ENCODE assay signal across 23 cellular contexts in genomic region chr6:35454843-35455110, GRCh38. TPM values are rescaled to one million over a fixed set of nuclear protein-coding genes. Genes with fewer than 3 reads are reported as not detected.
DNase-seq lines count a peak whose midpoint lies in the region; ATAC-seq and TF ChIP-seq lines count a peak whose summit lies in the region.
"Had no signal": no experiment of that assay in that cellular context is flagged by ENCODE, and none has a peak within 500 bp of the region (broad histone marks: within the 10 kb centered on the region; RNA-seq: fewer than 3 reads in every experiment).

No MANE protein-coding gene starts in this region.

- H3K4me3 Mint-ChIP-seq in activated naive CD8-positive, alpha-beta T cell treated with anti-CD3 and anti-CD28 coated beads for 36 hours = peak overlapping the region; percentile 9
- peak overlapping the region in 7 of 10 donors; percentile 7 to 74 (median 36) for H3K4me3 Mint-ChIP-seq in naive thymus-derived CD4-positive, alpha-beta T cell
- peak overlapping the region in 1 of 3 donors; percentile 81 for H3K4me3 Mint-ChIP-seq in T-cell

- no peak overlapping the region for H3K27ac Mint-ChIP-seq in activated naive CD8-positive, alpha-beta T cell treated with anti-CD3 and anti-CD28 coated beads for 36 hours
- no peak overlapping the region for H3K27ac Mint-ChIP-seq in naive thymus-derived CD4-positive, alpha-beta T cell
- no peak overlapping the region for H3K27ac Mint-ChIP-seq in T-cell
- H3K27ac Mint-ChIP-seq: memory B cell, naive B cell had no signal

- no peak for ATAC-seq in Right ventricle myocardium superior (ENCODE audit: poor library complexity)
- no peak for ATAC-seq in naive thymus-derived CD4-positive, alpha-beta T cell
- ATAC-seq in GM18858 (IDR thresholded peaks at IDR 0.05; ENCODE audit: unreplicated experiment) = no peak
- no peak for ATAC-seq in T-cell (replicated peaks in 1 of 4)

- peaks cover 13% of the 10 kb centered on the region for H3K36me3 Mint-ChIP-seq in activated naive CD8-positive, alpha-beta T cell treated with anti-CD3 and anti-CD28 coated beads for 36 hours
- peaks cover 0 to 24% (median 15%) of the 10 kb centered on the region in 5 donors for H3K36me3 Mint-ChIP-seq in naive thymus-derived CD4-positive, alpha-beta T cell
- peaks cover 27% of the 10 kb centered on the region for H3K36me3 Mint-ChIP-seq in T-cell

- H3K27me3 ChIP-seq in cardiac muscle cell (no peaks in the 10 kb centered on the region), stomach (no peaks in the 10 kb centered on the region)
- no peaks in the 10 kb centered on the region for H3K27me3 ChIP-seq in naive thymus-derived CD4-positive, alpha-beta T cell (ENCODE audit: control insufficient read depth in 2 of 2, insufficient read depth in 2 of 2, low read length in 2 of 2)
- H3K27me3 ChIP-seq: spleen, testis had no signal

- no peak for TF ChIP-seq EP300 in stomach (IDR thresholded peaks at IDR 0.05)

- H3K4me1 Mint-ChIP-seq in activated naive CD8-positive, alpha-beta T cell treated with anti-CD3 and anti-CD28 coated beads for 36 hours = peaks cover 32% of the 10 kb centered on the region
- peaks cover 9 to 40% (median 35%) of the 10 kb centered on the region in 7 donors for H3K4me1 Mint-ChIP-seq in naive thymus-derived CD4-positive, alpha-beta T cell
- peaks cover 36 to 43% (median 37%) of the 10 kb centered on the region in 3 donors for H3K4me1 Mint-ChIP-seq in T-cell

- H3K4me1 ChIP-seq in cardiac muscle cell (ENCODE audit: low read depth) = peaks cover 22% of the 10 kb centered on the region
- peaks cover 8 to 11% of the 10 kb centered on the region in 2 donors for H3K4me1 ChIP-seq in naive thymus-derived CD4-positive, alpha-beta T cell (ENCODE audit: control insufficient read depth in 2 of 2, insufficient read depth in 2 of 2, low read length in 2 of 2)
- peaks cover 15 to 32% (median 25%) of the 10 kb centered on the region in 4 donors for H3K4me1 ChIP-seq in stomach

- no peak overlapping the region for H3K4me3 ChIP-seq in cardiac muscle cell
- H3K4me3 ChIP-seq in naive thymus-derived CD4-positive, alpha-beta T cell (ENCODE audit: low read length) = no peak overlapping the region
- H3K4me3 ChIP-seq in stomach = no peak overlapping the region
- H3K4me3 ChIP-seq: coronary artery, spleen, testis had no signal

- intact Hi-C loops in Right ventricle myocardium superior (cut with DNase I) = no loop called here
- intact Hi-C loops in naive thymus-derived CD4-positive, alpha-beta T cell (cut with micrococcal nuclease) = no loop called here
- intact Hi-C loops in stomach (cut with DNase I; ENCODE audit: low total_unique reads) = loop anchor here (5.0 kb wide), 2 partner anchors 112 to 157 kb away; partner anchors contain the start of genes DEF6 and PPARD

- POLR2A ChIA-PET in naive thymus-derived CD4-positive, alpha-beta T cell (lab: Charles Lee) = interaction anchor here (1.0 kb wide), 1 partner anchor 13 kb away, joined by 6 read pairs; the partner anchor contains the start of gene RPL10A
- POLR2A ChIA-PET in T-cell (lab: Charles Lee) = interaction anchor here in 1 of 2 donors (0.6 kb wide), 1 partner anchor 18 kb away, joined by 3 read pairs; no protein-coding TSS in a partner anchor

- 85 to 98% (median 96%) methylated on average over 4 of the region's 4 CpGs for WGBS in stomach, 5 donors

- no peaks in the 10 kb centered on the region for H3K27me3 Mint-ChIP-seq in activated naive CD8-positive, alpha-beta T cell treated with anti-CD3 and anti-CD28 coated beads for 36 hours
- peaks cover 0 to 14% (median 0%) of the 10 kb centered on the region in 5 donors for H3K27me3 Mint-ChIP-seq in naive thymus-derived CD4-positive, alpha-beta T cell
- H3K27me3 Mint-ChIP-seq in T-cell = no peaks in the 10 kb centered on the region
- H3K27me3 Mint-ChIP-seq: memory B cell, naive B cell had no signal

- H3K36me3 ChIP-seq in cardiac muscle cell (peaks cover 7% of the 10 kb centered on the region), stomach (peaks cover 3 to 43% (median 33%) of the 10 kb centered on the region in 4 donors)
- peaks cover 0 to 27% (median 0%) of the 10 kb centered on the region in 3 experiments for H3K36me3 ChIP-seq in naive thymus-derived CD4-positive, alpha-beta T cell (ENCODE audit: control insufficient read depth in 2 of 3, insufficient read depth in 3 of 3, low read length in 3 of 3)

- H3K9me3 ChIP-seq in cardiac muscle cell (ENCODE audit: low read depth) = no peaks in the 10 kb centered on the region
- no peaks in the 10 kb centered on the region for H3K9me3 ChIP-seq in naive thymus-derived CD4-positive, alpha-beta T cell (ENCODE audit: control insufficient read depth in 2 of 3, low read length in 3 of 3)
- H3K9me3 ChIP-seq in stomach = no peaks in the 10 kb centered on the region
- H3K9me3 ChIP-seq: spleen, testis had no signal

- CTCF ChIA-PET in naive thymus-derived CD4-positive, alpha-beta T cell (lab: Charles Lee) = interaction anchor here (0.5 to 8.3 kb wide), 4 partner anchors 12 to 279 kb away, joined by 3 to 81 read pairs (median 4); partner anchors contain the start of gene RPL10A
- CTCF ChIA-PET in T-cell (lab: Charles Lee) = no interaction called here

- TF ChIP-seq CTCF in cardiac muscle cell (IDR thresholded peaks at IDR 0.05; ENCODE audit: low read depth, low read length) (no peak), stomach (IDR thresholded peaks at IDR 0.05) (no peak)

- H3K27ac ChIP-seq in cardiac muscle cell = peak overlapping the region; percentile 51
- H3K27ac ChIP-seq in naive thymus-derived CD4-positive, alpha-beta T cell (ENCODE audit: low read depth, low read length) = no peak overlapping the region
- no peak overlapping the region for H3K27ac ChIP-seq in stomach
- H3K27ac ChIP-seq: KMS-11, spleen, testis had no signal

- no peaks in the 10 kb centered on the region for H3K9me3 Mint-ChIP-seq in activated naive CD8-positive, alpha-beta T cell treated with anti-CD3 and anti-CD28 coated beads for 36 hours
- no peaks in the 10 kb centered on the region for H3K9me3 Mint-ChIP-seq in naive thymus-derived CD4-positive, alpha-beta T cell
- H3K9me3 Mint-ChIP-seq in T-cell = no peaks in the 10 kb centered on the region
- H3K9me3 Mint-ChIP-seq: memory B cell, naive B cell had no signal

- DNase-seq in cardiac muscle cell (ENCODE audit: low read depth in 1 of 2, low spot score in 1 of 2) = no peak
- no peak for DNase-seq in Right ventricle myocardium superior
- DNase-seq in activated naive CD8-positive, alpha-beta T cell treated with anti-CD3 and anti-CD28 coated beads for 36 hours = no peak
- no peak for DNase-seq in naive thymus-derived CD4-positive, alpha-beta T cell
- no peak for DNase-seq in T-cell
- no peak for DNase-seq in activated effector memory CD4-positive, alpha-beta T cell treated with Interleukin-2 at 50 U/mL for 16 hours
- no peak for DNase-seq in stomach
- DNase-seq: activated naive CD4-positive, alpha-beta T cell; DMS79 treated with DMSO at 0.1 percent for 48 hours; kidney glomerular epithelial cell; naive B cell; NCI-H1092 treated with DMSO at 0.1 percent for 48 hours; NCI-H2081; spleen; T-helper 1 cell; testis had no signal

- no peak for TF ChIP-seq POLR2A in stomach (IDR thresholded peaks at IDR 0.05)

RNA-seq across cellular contexts. Expression of gene FANCE, which starts 2.6 kb away (rescaled TPM):
- total RNA-seq in cardiac muscle cell (23.8 and 28.1 TPM in 2 replicates), Right ventricle myocardium superior (3.4 TPM), T-cell (10 to 100 TPM in 3 of 5 donors, 1 to 10 TPM in 2; 5.6 to 12.8 (median 11.7) TPM), stomach (1 to 10 TPM; 1.3 to 8.3 (median 3.5) TPM)
- polyA plus RNA-seq in cardiac muscle cell (19.4 and 21.3 TPM in 2 replicates), stomach (1 to 10 TPM; 3.1 to 4.9 (median 3.2) TPM)
- 10 to 100 TPM; 18.6 to 19.1 TPM for total RNA-seq in activated naive CD8-positive, alpha-beta T cell treated with anti-CD3 and anti-CD28 coated beads for 36 hours
- 10 to 100 TPM in 1 of 5 experiments, 1 to 10 TPM in 4; 3.1 to 12.0 (median 6.4) TPM for total RNA-seq in naive thymus-derived CD4-positive, alpha-beta T cell
- 1 to 10 TPM; 3.4 to 7.5 TPM for polyA plus RNA-seq in naive thymus-derived CD4-positive, alpha-beta T cell

RNA-seq across cellular contexts. Expression of gene RPL10A, which starts 13.4 kb away (rescaled TPM):
- total RNA-seq in cardiac muscle cell (1,095 and 1,320 TPM in 2 replicates), Right ventricle myocardium superior (535 TPM), T-cell (1,000 to 10,000 TPM; 1,890 to 2,203 (median 2,081) TPM), stomach (1,000 to 10,000 TPM in 3 of 5 donors, 100 to 1,000 TPM in 2; 584 to 2,035 (median 1,370) TPM)
- polyA plus RNA-seq in cardiac muscle cell (390 and 521 TPM in 2 replicates), stomach (1,000 to 10,000 TPM; 1,897 to 2,710 (median 2,028) TPM)
- total RNA-seq in activated naive CD8-positive, alpha-beta T cell treated with anti-CD3 and anti-CD28 coated beads for 36 hours = 1,000 to 10,000 TPM; 2,227 to 2,291 TPM
- 1,000 to 10,000 TPM; 1,380 to 2,381 (median 2,302) TPM for total RNA-seq in naive thymus-derived CD4-positive, alpha-beta T cell
- polyA plus RNA-seq in naive thymus-derived CD4-positive, alpha-beta T cell = 1,000 to 10,000 TPM; 1,203 to 1,279 TPM

RNA-seq across cellular contexts. Expression of gene TEAD3, which starts 42.1 kb away (rescaled TPM):
- 65.2 and 98.6 TPM in 2 replicates for total RNA-seq in cardiac muscle cell
- 64.0 and 78.3 TPM in 2 replicates for polyA plus RNA-seq in cardiac muscle cell
- 25.4 TPM for total RNA-seq in Right ventricle myocardium superior
- total RNA-seq in activated naive CD8-positive, alpha-beta T cell treated with anti-CD3 and anti-CD28 coated beads for 36 hours = under 1 TPM; 0.60 to 0.66 TPM
- under 1 TPM in 3 of 5 experiments, not detected in 2; 0.16 to 0.27 (median 0.24) TPM for total RNA-seq in naive thymus-derived CD4-positive, alpha-beta T cell
- under 1 TPM in 1 of 2 donors, not detected in 1; 0.10 TPM for polyA plus RNA-seq in naive thymus-derived CD4-positive, alpha-beta T cell
- under 1 TPM in 3 of 5 donors, not detected in 2; 0.26 to 0.53 (median 0.41) TPM for total RNA-seq in T-cell
- 10 to 100 TPM; 13.0 to 49.1 (median 19.1) TPM for total RNA-seq in stomach
- polyA plus RNA-seq in stomach = 10 to 100 TPM; 18.4 to 31.0 (median 18.6) TPM

RNA-seq across cellular contexts. Expression of gene TULP1, which starts 57.9 kb away (rescaled TPM):
- total RNA-seq in cardiac muscle cell (4.8 and 5.2 TPM in 2 replicates), Right ventricle myocardium superior (not detected), T-cell (not detected), stomach (not detected)
- polyA plus RNA-seq in cardiac muscle cell (0.92 and 5.9 TPM in 2 replicates), stomach (under 1 TPM in 1 of 3 donors, not detected in 2; 0.05 TPM)
- not detected for total RNA-seq in activated naive CD8-positive, alpha-beta T cell treated with anti-CD3 and anti-CD28 coated beads for 36 hours
- total RNA-seq in naive thymus-derived CD4-positive, alpha-beta T cell = not detected
- polyA plus RNA-seq in naive thymus-derived CD4-positive, alpha-beta T cell = not detected
- total RNA-seq: fibroblast of villous mesenchyme, NCI-H460, posterior vena cava, spleen had no signal

Comparison
In these comparisons a context has a peak if more than half of its experiments do, and no peak if none do; other contexts are left out.
1. RNA of gene TEAD3, which starts 42.1 kb away (total RNA-seq): 65.2 to 98.6 TPM in cardiac muscle cell, 25.4 TPM in Right ventricle myocardium superior (single experiment) and 13.0 to 49.1 TPM in stomach; 0.60 to 0.66 TPM in activated naive CD8-positive, alpha-beta T cell treated with anti-CD3 and anti-CD28 coated beads for 36 hours, 0.26 to 0.53 TPM in T-cell and 0.16 to 0.27 TPM in naive thymus-derived CD4-positive, alpha-beta T cell; every median in the first group is over 4 times any median in the second.